Comparison of ENCODE assay signal across 25 cellular contexts in the genomic region with DNA sequence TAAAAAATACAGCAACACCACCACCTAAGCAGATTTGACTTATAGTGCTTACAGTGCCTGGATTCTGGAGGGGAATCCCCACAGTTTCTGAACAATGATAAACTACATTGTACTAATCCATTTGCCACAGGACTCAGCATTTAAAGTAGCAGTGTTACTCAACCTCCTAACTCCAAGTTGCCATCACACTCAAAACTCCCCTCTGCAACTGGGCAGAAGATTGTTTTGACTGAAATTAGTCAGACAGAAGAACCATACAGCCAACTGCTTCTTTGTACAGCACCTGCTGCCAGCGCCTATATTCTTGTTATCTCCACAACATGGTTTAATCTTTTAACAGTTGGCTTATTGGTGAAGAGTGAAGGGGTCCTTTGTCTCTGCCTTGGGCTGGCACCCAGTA.
"Had no signal": no experiment of that assay in that cellular context is flagged by ENCODE, and none has a peak within 500 bp of the region (broad histone marks: within the 10 kb centered on the region; RNA-seq: fewer than 3 reads in every experiment).

No MANE protein-coding gene starts in this region.

- H2AFZ ChIP-seq: PC-9 had no signal

- H3K27ac ChIP-seq: ascending aorta, body of pancreas, PC-9 had no signal

- H3K9me3 ChIP-seq: ascending aorta, body of pancreas had no signal

- DNase-seq: activated CD4-positive, alpha-beta T cell treated with anti-CD3 and anti-CD28 coated beads for 48 hours; activated CD4-positive, alpha-beta T cell treated with anti-CD3 and anti-CD28 coated beads, Interleukin-2, amount 50 U/mL, for 4 hours; activated CD4-positive, CD25-positive, alpha-beta regulatory T cell treated with anti-CD3 and anti-CD28 coated beads, Interleukin-2, amount 50 U/mL, for 72 hours; activated CD8-positive, alpha-beta memory T cell treated with anti-CD3 and anti-CD28 coated beads, Interleukin-2, amount 10 ng/mL, durations not matched to agents 7 days and 5 days; activated CD8-positive, alpha-beta T cell treated with anti-CD3 and anti-CD28 coated beads, Interleukin-2, amount 10 ng/mL, durations not matched to agents 7 days and 5 days; activated effector memory CD4-positive, alpha-beta T cell treated with anti-CD3 and anti-CD28 coated beads, Interleukin-2, amount 50 U/mL, for 16 hours; activated naive CD4-positive, alpha-beta T cell treated with Interleukin-2 at 50 U/mL for 16 hours; activated naive CD8-positive, alpha-beta T cell treated with anti-CD3 and anti-CD28 coated beads, Interleukin-2, amount 50 U/mL, for 24 hours; activated T-cell treated with anti-CD3 and anti-CD28 coated beads, Interleukin-2, amount 50 U/mL, for 24 hours; amniotic stem cell; body of pancreas; NCI-H1105 treated with DMSO at 0.1 percent for 48 hours; NCI-H146; NCI-H187 treated with DMSO at 0.1 percent for 48 hours; NCI-H2081 treated with DMSO at 0.1 percent for 48 hours; NCI-H226; NCI-H510A; NCI-H69; PC-9; SHP77 treated with DMSO at 0.1 percent for 48 hours; T-helper 17 cell; T-helper 9 cell had no signal

- FAIRE-seq: bronchial epithelial cell had no signal

- H3K4me3 ChIP-seq: ascending aorta, body of pancreas, PC-9 had no signal

- H3K4me2 ChIP-seq: PC-9 had no signal

- H3K27me3 ChIP-seq: ascending aorta, body of pancreas had no signal

- ATAC-seq: activated CD8-positive, alpha-beta memory T cell treated with anti-CD3 and anti-CD28 coated beads, Interleukin-2, amount 10 ng/mL, durations not matched to agents 7 days and 5 days; activated CD8-positive, alpha-beta T cell treated with anti-CD3 and anti-CD28 coated beads, Interleukin-2, amount 10 ng/mL, durations not matched to agents 7 days and 5 days; activated naive CD8-positive, alpha-beta T cell treated with anti-CD3 and anti-CD28 coated beads, Interleukin-2, amount 50 U/mL, for 24 hours; body of pancreas; T-helper 17 cell; WTC11 had no signal

- H3K4me1 ChIP-seq: ascending aorta, body of pancreas had no signal

- H3K36me3 ChIP-seq: ascending aorta had no signal
